ENCODE assay signal across 9 cellular contexts in genomic region chr1:172399369-172400072, GRCh38. TPM values are rescaled to one million over a fixed set of nuclear protein-coding genes. Genes with fewer than 3 reads are reported as not detected.
DNase-seq lines count a peak whose midpoint lies in the region; ATAC-seq, FAIRE-seq and TF ChIP-seq lines count a peak whose summit lies in the region.
"Had no signal": no experiment of that assay in that cellular context is flagged by ENCODE, and none has a peak within 500 bp of the region (broad histone marks: within the 10 kb centered on the region; RNA-seq: fewer than 3 reads in every experiment).

No MANE protein-coding gene starts in this region.

- DNase-seq in DMS 273 treated with DMSO at 0.1 percent for 48 hours (lab: John Stamatoyannopoulos, UW) (peak; percentile 71), OCI-LY7 (ENCODE audit: low spot score) (peak; percentile 48), GM12878 (ENCODE audit: low read depth, low spot score) (no peak), hypothalamus (lab: John Stamatoyannopoulos, UW) (peak in 29 of 51 donors; percentile 4 to 79 (median 32)), retinal pigment epithelial cell (ENCODE audit: low read depth) (peak; percentile 62)

- CTCF ChIA-PET in HEK293 (lab: Yijun Ruan, JAX) (interaction anchor here (0.6 to 2.4 kb wide), 32 partner anchors 9 to 993 kb away, joined by 3 to 19 read pairs (median 4); no protein-coding TSS in a partner anchor), OCI-LY7 (lab: Charles Lee; ENCODE audit: unreplicated experiment) (no interaction called here), GM12878 (lab: Yijun Ruan, JAX) (interaction anchor here (0.5 to 12.4 kb wide), 48 partner anchors 9 to 596 kb away, joined by 3 to 153 read pairs (median 4); no protein-coding TSS in a partner anchor)

- POLR2A ChIA-PET in HEK293 (lab: Yijun Ruan, JAX) = interaction anchor here (0.5 to 1.0 kb wide), 3 partner anchors 12 to 40 kb away, joined by 3 to 5 read pairs (median 4); no protein-coding TSS in a partner anchor
- POLR2A ChIA-PET in OCI-LY7 (lab: Charles Lee) = interaction anchor here (0.6 to 2.5 kb wide), 5 partner anchors 19 to 262 kb away, joined by 3 to 5 read pairs (median 3); no protein-coding TSS in a partner anchor
- POLR2A ChIA-PET in GM12878 (lab: Charles Lee) = interaction anchor here (0.6 to 8.1 kb wide), 4 partner anchors 9 to 333 kb away, joined by 4 to 73 read pairs (median 7); no protein-coding TSS in a partner anchor

- no peak for FAIRE-seq in GM12878 (lab: Jason Lieb, UNC)

- H3K9me3 ChIP-seq in HEK293 (ENCODE audit: control insufficient read depth, insufficient read depth, low read depth, low read length) (no peaks in the 10 kb centered on the region), OCI-LY7 (ENCODE audit: low read length) (no peaks in the 10 kb centered on the region), GM12878 (replicated peaks; ENCODE audit: control insufficient read depth, insufficient read depth, low read length) (no peaks in the 10 kb centered on the region; the same call in 2 of the 3 replicates)

- RAD21 ChIA-PET in GM12878 (lab: Charles Lee; ENCODE audit: unreplicated experiment) = interaction anchor here (0.6 to 15.1 kb wide), 40 partner anchors 8 to 413 kb away, joined by 3 to 394 read pairs (median 5); partner anchors contain the start of gene PIGC

- H3K27ac ChIP-seq in HEK293 (ENCODE audit: extremely low read depth, low read depth, low read length) = no peak overlapping the region
- no peak overlapping the region for H3K27ac ChIP-seq in OCI-LY7 (ENCODE audit: low read depth, low read length, poor library complexity, severe bottlenecking)
- H3K27ac ChIP-seq in GM12878 (ENCODE audit: control insufficient read depth, insufficient read depth) = peak overlapping the region; percentile 89

- in situ Hi-C loops in GM12878 (cut with MboI) = loop anchor here (5.0 kb wide), 1 partner anchor 312 kb away; no protein-coding TSS in a partner anchor

- peak overlapping the region; percentile 61 for H3K4me2 ChIP-seq in OCI-LY7 (ENCODE audit: low read length)
- peak overlapping the region; percentile 61 for H3K4me2 ChIP-seq in GM12878 (ENCODE audit: control insufficient read depth, insufficient read depth)

- WGBS in GM12878 (ENCODE audit: insufficient coverage, insufficient replicate concordance, low lambda C conversion rate, missing lambda C conversion rate) = 0% methylated on average over 5 of the region's 5 CpGs

- H3K9ac ChIP-seq in GM12878 (ENCODE audit: control insufficient read depth, insufficient read depth, low read length) = peak overlapping the region; percentile 59

- no peaks in the 10 kb centered on the region for H3K27me3 ChIP-seq in GM12878 (replicated peaks in 1 of 2; ENCODE audit: control insufficient read depth in 2 of 2, insufficient read depth in 2 of 2, low read length in 1 of 2)

- H3K36me3 ChIP-seq in HEK293 (ENCODE audit: control insufficient read depth in 2 of 2, insufficient read depth in 1 of 2, low read length in 2 of 2) = no peaks in the 10 kb centered on the region
- H3K36me3 ChIP-seq in OCI-LY7 (ENCODE audit: insufficient read depth, low read length) = no peaks in the 10 kb centered on the region
- no peaks in the 10 kb centered on the region for H3K36me3 ChIP-seq in GM12878 (ENCODE audit: control insufficient read depth in 2 of 2, insufficient read depth in 2 of 2, low read length in 1 of 2)

- no peaks in the 10 kb centered on the region for H3K79me2 ChIP-seq in OCI-LY7 (ENCODE audit: insufficient read depth, low read depth, low read length)
- H3K79me2 ChIP-seq in GM12878 (ENCODE audit: control insufficient read depth, insufficient read depth, low read length) = no peaks in the 10 kb centered on the region

- H4K20me1 ChIP-seq in OCI-LY7 (ENCODE audit: insufficient read depth, low read length) (no peaks in the 10 kb centered on the region), GM12878 (ENCODE audit: control insufficient read depth, insufficient read depth) (no peaks in the 10 kb centered on the region)

- intact Hi-C loops in OCI-LY7 (cut with micrococcal nuclease; ENCODE audit: unreplicated experiment) = loop anchor here (1.0 to 5.0 kb wide), 5 partner anchors 41 to 397 kb away; no protein-coding TSS in a partner anchor
- intact Hi-C loops in GM12878 (cut with micrococcal nuclease; ENCODE audit: unreplicated experiment) = loop anchor here (1.0 to 5.0 kb wide), 6 partner anchors 19 to 397 kb away; no protein-coding TSS in a partner anchor

- TF ChIP-seq CTCF in HEK293 (tag by site-specific recombination; IDR thresholded peaks at IDR 0.05) = peak; percentile 8; the same call in 1 of the 2 replicates
- peak; percentile 90 for TF ChIP-seq CTCF in OCI-LY7 (conservative IDR thresholded peaks at IDR 0.05; ENCODE audit: low read length)
- TF ChIP-seq CTCF in GM12878 (IDR thresholded peaks at IDR 0.05 in 2 of 3, conservative IDR thresholded peaks at IDR 0.05 in 1 of 3; ENCODE audit: control insufficient read depth in 2 of 3, extremely low read depth in 1 of 3, insufficient read depth in 1 of 3, low read depth in 3 of 3, low read length in 3 of 3) = peak; percentile 35 to 58 (median 54); a peak in 5 of 6 replicates
- TF ChIP-seq CTCF in retinal pigment epithelial cell (conservative IDR thresholded peaks at IDR 0.05; ENCODE audit: low read depth, low read length) = peak; percentile 46

- SMC1A ChIA-PET in GM12878 (lab: Charles Lee; ENCODE audit: uncharacterized antibody, unreplicated experiment) = interaction anchor here (0.8 to 16.5 kb wide), 40 partner anchors 9 to 396 kb away, joined by 3 to 458 read pairs (median 5); no protein-coding TSS in a partner anchor

- TF ChIP-seq POLR2A in GM12878 (IDR thresholded peaks at IDR 0.05; ENCODE audit: low read depth, low read length) = no peak

- peak; percentile 76 for TF ChIP-seq RAD21 in GM12878 (IDR thresholded peaks at IDR 0.05; ENCODE audit: insufficient read depth, low read depth, low read length)

- BruUV-seq in OCI-LY7 (replicated peaks; lab: Mats Ljungman, UMichigan) = no TSS peak
- no TSS peak for BruUV-seq in GM12878 (replicated peaks; lab: Mats Ljungman, UMichigan)

- H3K9me2 ChIP-seq in OCI-LY7 (ENCODE audit: insufficient read depth, low read length) = no peaks in the 10 kb centered on the region

- ATAC-seq in GM12878 = peak; percentile 58
- no peak for ATAC-seq in HG03520 (IDR thresholded peaks at IDR 0.05; ENCODE audit: unreplicated experiment)
- ATAC-seq in HG03159 (IDR thresholded peaks at IDR 0.05; ENCODE audit: unreplicated experiment) = no peak

- no peak for TF ChIP-seq EP300 in GM12878 (IDR thresholded peaks at IDR 0.05; ENCODE audit: borderline replicate concordance in 1 of 2, control insufficient read depth in 1 of 2, low read depth in 2 of 2, low read length in 2 of 2)

- H2AFZ ChIP-seq in OCI-LY7 (ENCODE audit: low read length) = peak overlapping the region; percentile 82
- H2AFZ ChIP-seq in GM12878 (ENCODE audit: control insufficient read depth, low read depth, low read length) = peak overlapping the region; percentile 71

- no peaks in the 10 kb centered on the region for H3K4me1 ChIP-seq in HEK293 (ENCODE audit: control insufficient read depth, insufficient read depth, low read length)
- H3K4me1 ChIP-seq in OCI-LY7 (ENCODE audit: insufficient read depth, low read length, poor library complexity, severe bottlenecking) = peaks cover 9% of the 10 kb centered on the region
- H3K4me1 ChIP-seq in GM12878 (ENCODE audit: control insufficient read depth, insufficient read depth, low read length) = peaks cover 55% of the 10 kb centered on the region

- H3K4me3 ChIP-seq in HEK293 (ENCODE audit: low read depth, low read length) (no peak overlapping the region), OCI-LY7 (ENCODE audit: low read depth, low read length, poor library complexity, severe bottlenecking) (peak overlapping the region; percentile 42), GM12878 (0 out of 2 replicates have a peak overlapping the region, but pooled peaks have one; percentile 3), retinal pigment epithelial cell (ENCODE audit: low read length) (no peak overlapping the region)

TF ChIP-seq in HEK293, 187 proteins besides CTCF, POLR2A, EP300 and RAD21 (continues in another document):
- TF ChIP-seq ZBTB17 (tag by site-specific recombination; IDR thresholded peaks at IDR 0.05) = no peak

RNA-seq across cellular contexts. Expression of gene C1orf105, which starts 21.0 kb away (rescaled TPM):
- not detected in 2 replicates for total RNA-seq in OCI-LY7 (2014; rRNA removed; shearing (Covaris generic))
- total RNA-seq in OCI-LY7 (2022) = not detected in 2 replicates
- not detected in 2 replicates for total RNA-seq in GM12878 (2013; cell fraction: nucleolus; rRNA removed)
- total RNA-seq in GM12878 (2014; rRNA removed) = not detected in 2 replicates
- total RNA-seq in GM12878 (2014; rRNA removed; fragmentation: Illumina TruSeq; extraction: Trizol) = not detected in 2 replicates
- total RNA-seq in GM12878 (2021) = not detected in 2 replicates
- polyA plus RNA-seq in GM12878 (2011; ENCODE audit: low read depth) = not detected
- not detected in 2 replicates for polyA plus RNA-seq in GM12878 (2011; rRNA removed)
- polyA plus RNA-seq in GM12878 (2011; cell fraction: cytosol; rRNA removed) = not detected in 2 replicates
- polyA plus RNA-seq in GM12878 (2011; cell fraction: nucleus; rRNA removed) = not detected in 2 replicates
- polyA plus RNA-seq in GM12878 (2012) = not detected in 2 replicates
- not detected in 2 replicates for polyA plus RNA-seq in GM12878 (2014; fragmentation: Illumina TruSeq; extraction: Trizol)
- polyA plus RNA-seq in GM12878 (2014; fragmentation: Nextera tagmentation; extraction: Ambion mirVana) = not detected
- polyA plus RNA-seq in GM12878 (2014; rRNA removed) = not detected in 2 replicates
- not detected for polyA plus RNA-seq in GM12878 (2016; fragmentation: Nextera tagmentation; extraction: Ambion mirVana)
- polyA minus RNA-seq in GM12878 (2011; rRNA and poly(A)+ RNA removed) = not detected in 2 replicates
- not detected in 2 replicates for polyA minus RNA-seq in GM12878 (2011; cell fraction: cytosol; rRNA and poly(A)+ RNA removed)
- polyA minus RNA-seq in GM12878 (2011; cell fraction: nucleus; rRNA and poly(A)+ RNA removed) = not detected in 2 replicates
- polyA plus RNA-seq: adipose tissue had no signal

RNA-seq across cellular contexts. Expression of gene PIGC, which starts 44.3 kb away (rescaled TPM):
- total RNA-seq in OCI-LY7 (2014; rRNA removed; shearing (Covaris generic)) = 14.7 and 15.4 TPM in 2 replicates
- total RNA-seq in OCI-LY7 (2022) = 17.1 and 18.4 TPM in 2 replicates
- 22.5 and 25.7 TPM in 2 replicates for total RNA-seq in GM12878 (2013; cell fraction: nucleolus; rRNA removed)
- 11.2 and 14.6 TPM in 2 replicates for total RNA-seq in GM12878 (2014; rRNA removed)
- 13.7 and 14.6 TPM in 2 replicates for total RNA-seq in GM12878 (2014; rRNA removed; fragmentation: Illumina TruSeq; extraction: Trizol)
- 11.0 and 11.3 TPM in 2 replicates for total RNA-seq in GM12878 (2021)
- polyA plus RNA-seq in GM12878 (2011; ENCODE audit: low read depth) = 12.4 TPM
- 34.7 and 37.3 TPM in 2 replicates for polyA plus RNA-seq in GM12878 (2011; rRNA removed)
- polyA plus RNA-seq in GM12878 (2011; cell fraction: cytosol; rRNA removed) = 32.3 and 36.8 TPM in 2 replicates
- polyA plus RNA-seq in GM12878 (2011; cell fraction: nucleus; rRNA removed) = 20.8 and 25.0 TPM in 2 replicates
- polyA plus RNA-seq in GM12878 (2012) = 17.1 and 17.9 TPM in 2 replicates
- polyA plus RNA-seq in GM12878 (2014; fragmentation: Illumina TruSeq; extraction: Trizol) = 16.0 and 20.1 TPM in 2 replicates
- 10 to 100 TPM; 23.3 to 29.7 TPM for polyA plus RNA-seq in GM12878 (2014; fragmentation: Nextera tagmentation; extraction: Ambion mirVana)
- 12.4 and 12.6 TPM in 2 replicates for polyA plus RNA-seq in GM12878 (2014; rRNA removed)
- 10 to 100 TPM; 26.1 to 26.8 TPM for polyA plus RNA-seq in GM12878 (2016; fragmentation: Nextera tagmentation; extraction: Ambion mirVana)
- polyA minus RNA-seq in GM12878 (2011; rRNA and poly(A)+ RNA removed) = 43.6 and 50.8 TPM in 2 replicates
- polyA minus RNA-seq in GM12878 (2011; cell fraction: cytosol; rRNA and poly(A)+ RNA removed) = 11.2 and 12.1 TPM in 2 replicates
- polyA minus RNA-seq in GM12878 (2011; cell fraction: nucleus; rRNA and poly(A)+ RNA removed) = 20.8 and 26.7 TPM in 2 replicates

Comparison
In these comparisons a context has a peak if more than half of its experiments do, and no peak if none do; other contexts are left out.
1. H3K4me3 ChIP-seq: peak in OCI-LY7 (single experiment) and GM12878 (single experiment); none in HEK293 (single experiment) and retinal pigment epithelial cell (single experiment).
2. CTCF ChIP-seq: peak in every context shown above with its lines; median percentile 90 in OCI-LY7; 54 in GM12878; 46 in retinal pigment epithelial cell; 8 in HEK293.